ENCODE assay signal across 1 cellular context in the genomic region with DNA sequence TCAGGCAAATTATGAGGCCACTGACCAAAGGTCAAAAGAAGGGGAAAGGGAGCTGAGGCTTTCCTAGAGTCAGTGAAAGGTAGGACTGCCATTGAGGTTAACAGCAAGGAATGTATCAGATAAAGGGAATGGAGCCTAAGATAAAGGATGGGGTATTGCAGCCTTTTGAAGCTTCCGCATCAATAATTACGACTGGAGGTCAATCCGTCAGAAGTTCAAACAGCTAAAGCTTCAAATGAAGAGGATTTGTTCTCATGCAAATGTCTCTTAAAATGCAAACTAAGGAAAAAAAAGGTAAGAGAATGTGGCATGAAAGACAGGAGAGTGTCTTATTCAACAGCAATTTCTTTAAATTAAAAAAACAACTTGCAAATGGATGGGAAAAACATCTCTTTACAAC.
TF ChIP-seq lines count a peak whose summit lies in the region.

No MANE protein-coding gene starts in this region.

TF ChIP-seq in H1, 55 proteins besides CTCF, POLR2A, EP300 and RAD21 (continued from another document):
- TF ChIP-seq, protein P1, sequence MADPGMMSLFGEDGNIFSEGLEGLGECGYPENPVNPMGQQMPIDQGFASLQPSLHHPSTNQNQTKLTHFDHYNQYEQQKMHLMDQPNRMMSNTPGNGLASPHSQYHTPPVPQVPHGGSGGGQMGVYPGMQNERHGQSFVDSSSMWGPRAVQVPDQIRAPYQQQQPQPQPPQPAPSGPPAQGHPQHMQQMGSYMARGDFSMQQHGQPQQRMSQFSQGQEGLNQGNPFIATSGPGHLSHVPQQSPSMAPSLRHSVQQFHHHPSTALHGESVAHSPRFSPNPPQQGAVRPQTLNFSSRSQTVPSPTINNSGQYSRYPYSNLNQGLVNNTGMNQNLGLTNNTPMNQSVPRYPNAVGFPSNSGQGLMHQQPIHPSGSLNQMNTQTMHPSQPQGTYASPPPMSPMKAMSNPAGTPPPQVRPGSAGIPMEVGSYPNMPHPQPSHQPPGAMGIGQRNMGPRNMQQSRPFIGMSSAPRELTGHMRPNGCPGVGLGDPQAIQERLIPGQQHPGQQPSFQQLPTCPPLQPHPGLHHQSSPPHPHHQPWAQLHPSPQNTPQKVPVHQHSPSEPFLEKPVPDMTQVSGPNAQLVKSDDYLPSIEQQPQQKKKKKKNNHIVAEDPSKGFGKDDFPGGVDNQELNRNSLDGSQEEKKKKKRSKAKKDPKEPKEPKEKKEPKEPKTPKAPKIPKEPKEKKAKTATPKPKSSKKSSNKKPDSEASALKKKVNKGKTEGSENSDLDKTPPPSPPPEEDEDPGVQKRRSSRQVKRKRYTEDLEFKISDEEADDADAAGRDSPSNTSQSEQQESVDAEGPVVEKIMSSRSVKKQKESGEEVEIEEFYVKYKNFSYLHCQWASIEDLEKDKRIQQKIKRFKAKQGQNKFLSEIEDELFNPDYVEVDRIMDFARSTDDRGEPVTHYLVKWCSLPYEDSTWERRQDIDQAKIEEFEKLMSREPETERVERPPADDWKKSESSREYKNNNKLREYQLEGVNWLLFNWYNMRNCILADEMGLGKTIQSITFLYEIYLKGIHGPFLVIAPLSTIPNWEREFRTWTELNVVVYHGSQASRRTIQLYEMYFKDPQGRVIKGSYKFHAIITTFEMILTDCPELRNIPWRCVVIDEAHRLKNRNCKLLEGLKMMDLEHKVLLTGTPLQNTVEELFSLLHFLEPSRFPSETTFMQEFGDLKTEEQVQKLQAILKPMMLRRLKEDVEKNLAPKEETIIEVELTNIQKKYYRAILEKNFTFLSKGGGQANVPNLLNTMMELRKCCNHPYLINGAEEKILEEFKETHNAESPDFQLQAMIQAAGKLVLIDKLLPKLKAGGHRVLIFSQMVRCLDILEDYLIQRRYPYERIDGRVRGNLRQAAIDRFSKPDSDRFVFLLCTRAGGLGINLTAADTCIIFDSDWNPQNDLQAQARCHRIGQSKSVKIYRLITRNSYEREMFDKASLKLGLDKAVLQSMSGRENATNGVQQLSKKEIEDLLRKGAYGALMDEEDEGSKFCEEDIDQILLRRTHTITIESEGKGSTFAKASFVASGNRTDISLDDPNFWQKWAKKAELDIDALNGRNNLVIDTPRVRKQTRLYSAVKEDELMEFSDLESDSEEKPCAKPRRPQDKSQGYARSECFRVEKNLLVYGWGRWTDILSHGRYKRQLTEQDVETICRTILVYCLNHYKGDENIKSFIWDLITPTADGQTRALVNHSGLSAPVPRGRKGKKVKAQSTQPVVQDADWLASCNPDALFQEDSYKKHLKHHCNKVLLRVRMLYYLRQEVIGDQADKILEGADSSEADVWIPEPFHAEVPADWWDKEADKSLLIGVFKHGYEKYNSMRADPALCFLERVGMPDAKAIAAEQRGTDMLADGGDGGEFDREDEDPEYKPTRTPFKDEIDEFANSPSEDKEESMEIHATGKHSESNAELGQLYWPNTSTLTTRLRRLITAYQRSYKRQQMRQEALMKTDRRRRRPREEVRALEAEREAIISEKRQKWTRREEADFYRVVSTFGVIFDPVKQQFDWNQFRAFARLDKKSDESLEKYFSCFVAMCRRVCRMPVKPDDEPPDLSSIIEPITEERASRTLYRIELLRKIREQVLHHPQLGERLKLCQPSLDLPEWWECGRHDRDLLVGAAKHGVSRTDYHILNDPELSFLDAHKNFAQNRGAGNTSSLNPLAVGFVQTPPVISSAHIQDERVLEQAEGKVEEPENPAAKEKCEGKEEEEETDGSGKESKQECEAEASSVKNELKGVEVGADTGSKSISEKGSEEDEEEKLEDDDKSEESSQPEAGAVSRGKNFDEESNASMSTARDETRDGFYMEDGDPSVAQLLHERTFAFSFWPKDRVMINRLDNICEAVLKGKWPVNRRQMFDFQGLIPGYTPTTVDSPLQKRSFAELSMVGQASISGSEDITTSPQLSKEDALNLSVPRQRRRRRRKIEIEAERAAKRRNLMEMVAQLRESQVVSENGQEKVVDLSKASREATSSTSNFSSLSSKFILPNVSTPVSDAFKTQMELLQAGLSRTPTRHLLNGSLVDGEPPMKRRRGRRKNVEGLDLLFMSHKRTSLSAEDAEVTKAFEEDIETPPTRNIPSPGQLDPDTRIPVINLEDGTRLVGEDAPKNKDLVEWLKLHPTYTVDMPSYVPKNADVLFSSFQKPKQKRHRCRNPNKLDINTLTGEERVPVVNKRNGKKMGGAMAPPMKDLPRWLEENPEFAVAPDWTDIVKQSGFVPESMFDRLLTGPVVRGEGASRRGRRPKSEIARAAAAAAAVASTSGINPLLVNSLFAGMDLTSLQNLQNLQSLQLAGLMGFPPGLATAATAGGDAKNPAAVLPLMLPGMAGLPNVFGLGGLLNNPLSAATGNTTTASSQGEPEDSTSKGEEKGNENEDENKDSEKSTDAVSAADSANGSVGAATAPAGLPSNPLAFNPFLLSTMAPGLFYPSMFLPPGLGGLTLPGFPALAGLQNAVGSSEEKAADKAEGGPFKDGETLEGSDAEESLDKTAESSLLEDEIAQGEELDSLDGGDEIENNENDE (IDR thresholded peaks at IDR 0.05; ENCODE audit: insufficient replicate concordance, low read length): peak; percentile 94
- TF ChIP-seq POU5F1 (IDR thresholded peaks at IDR 0.05; ENCODE audit: low read depth, low read length): 0 out of 2 replicates have a peak, but pooled peaks have one; percentile 49
- TF ChIP-seq NANOG (IDR thresholded peaks at IDR 0.05; ENCODE audit: insufficient read depth, low read depth, low read length, poor library complexity, severe bottlenecking): peak; percentile 85
- TF ChIP-seq CEBPB (IDR thresholded peaks at IDR 0.05; ENCODE audit: low read depth, low read length): peak; percentile 42
- no peak for TF ChIP-seq CREB1 (IDR thresholded peaks at IDR 0.05)
- peak in 1 of 2 experiments; percentile 63; a peak in 1 of 4 replicates for TF ChIP-seq HDAC2 (IDR thresholded peaks at IDR 0.05; ENCODE audit: borderline replicate concordance in 1 of 2, low read depth in 2 of 2, low read length in 2 of 2)
TF ChIP-seq in H1: peak in this region for 5.
